ENCODE assay signal across 22 cellular contexts in genomic region chr2:64624108-64624610, GRCh38.
"Had no signal": no experiment of that assay in that cellular context is flagged by ENCODE, and none has a peak within 500 bp of the region (broad histone marks: within the 10 kb centered on the region; RNA-seq: fewer than 3 reads in every experiment).

No MANE protein-coding gene starts in this region.

- H3K27me3 Mint-ChIP-seq: memory B cell; stimulated activated naive CD8-positive, alpha-beta T cell treated with anti-CD3 and anti-CD28 coated beads, Interleukin-15, Interleukin-2, amounts not matched to agents 100 ng/mL and 50 ng/mL, for 24 hours had no signal

- H3K4me3 ChIP-seq: esophagus muscularis mucosa, gastrocnemius medialis, heart right ventricle, left ventricle myocardium inferior, lower lobe of right lung, pancreas, smooth muscle cell, testis, tibial nerve, upper lobe of right lung had no signal

- H3K27ac Mint-ChIP-seq: dendritic cell treated with granulocyte-macrophage colony-stimulating factor and Interleukin-4, amounts not matched to agents 40 ng/mL and 50 ng/mL, for 4 days; progenitor cell of endocrine pancreas; stimulated activated naive CD8-positive, alpha-beta T cell treated with anti-CD3 and anti-CD28 coated beads, Interleukin-15, Interleukin-2, amounts not matched to agents 100 ng/mL and 50 ng/mL, for 24 hours had no signal

- H3K27me3 ChIP-seq: esophagus muscularis mucosa, gastrocnemius medialis, heart right ventricle, pancreas, testis, tibial nerve, upper lobe of right lung had no signal

- H3K36me3 ChIP-seq: esophagus muscularis mucosa, gastrocnemius medialis, heart right ventricle, left ventricle myocardium inferior, lower lobe of right lung, pancreas, tibial nerve, upper lobe of right lung had no signal

- H3K9me3 Mint-ChIP-seq: dendritic cell treated with granulocyte-macrophage colony-stimulating factor and Interleukin-4, amounts not matched to agents 40 ng/mL and 50 ng/mL, for 4 days; effector memory CD8-positive, alpha-beta T cell; memory B cell; stimulated activated naive CD8-positive, alpha-beta T cell treated with anti-CD3 and anti-CD28 coated beads, Interleukin-15, Interleukin-2, amounts not matched to agents 100 ng/mL and 50 ng/mL, for 24 hours had no signal

- FAIRE-seq: keratinocyte, pancreas had no signal

- H3K4me1 ChIP-seq: lower lobe of right lung, pancreas, upper lobe of right lung had no signal

- DNase-seq: effector memory CD8-positive, alpha-beta T cell; gastrocnemius medialis; heart right ventricle; hypothalamus; left ventricle myocardium inferior; lower lobe of right lung; midbrain; nucleus accumbens; pancreas; stimulated activated CD4-positive, alpha-beta T cell treated with anti-CD3 and anti-CD28 coated beads, Interleukin-2, amount 100 ng/mL, for 48 hours; testis; upper lobe of right lung had no signal

- H3K27ac ChIP-seq: epithelial cell of prostate, esophagus muscularis mucosa, gastrocnemius medialis, heart right ventricle, left ventricle myocardium inferior, lower lobe of right lung, pancreas, testis, tibial nerve, upper lobe of right lung had no signal

- ATAC-seq: effector memory CD8-positive, alpha-beta T cell; gastrocnemius medialis; heart right ventricle; lower lobe of right lung; pancreas; right cardiac atrium; upper lobe of right lung had no signal

- H3K4me2 ChIP-seq: smooth muscle cell had no signal

- H3K9me3 ChIP-seq: esophagus muscularis mucosa, gastrocnemius medialis, heart right ventricle, left ventricle myocardium inferior, lower lobe of right lung, pancreas, testis, tibial nerve, upper lobe of right lung had no signal

- H3K36me3 Mint-ChIP-seq: memory B cell had no signal

- H3K4me3 Mint-ChIP-seq: dendritic cell treated with granulocyte-macrophage colony-stimulating factor and Interleukin-4, amounts not matched to agents 40 ng/mL and 50 ng/mL, for 4 days; effector memory CD8-positive, alpha-beta T cell; memory B cell; stimulated activated naive CD8-positive, alpha-beta T cell treated with anti-CD3 and anti-CD28 coated beads, Interleukin-15, Interleukin-2, amounts not matched to agents 100 ng/mL and 50 ng/mL, for 24 hours had no signal
